In genomic region chr16:8858994-8859912, GRCh38 we compare ENCODE assay signal across 15 cellular contexts. TPM values are rescaled to one million over a fixed set of nuclear protein-coding genes. Genes with fewer than 3 reads are reported as not detected.
DNase-seq lines count a peak whose midpoint lies in the region; TF ChIP-seq lines count a peak whose summit lies in the region.
"Had no signal": no experiment of that assay in that cellular context is flagged by ENCODE, and none has a peak within 500 bp of the region (broad histone marks: within the 10 kb centered on the region; RNA-seq: fewer than 3 reads in every experiment).

No MANE protein-coding gene starts in this region.

- H3K27ac Mint-ChIP-seq in chondrocyte (ENCODE audit: unreplicated experiment) (peak overlapping the region; percentile 86), nephron (peak overlapping the region; percentile 14 to 63 (median 41))

- no peak overlapping the region for H3K4me3 Mint-ChIP-seq in chondrocyte (ENCODE audit: unreplicated experiment)
- peak overlapping the region in 2 of 3 experiments; percentile 10 to 22 for H3K4me3 Mint-ChIP-seq in nephron
- H3K4me3 Mint-ChIP-seq: IgD-negative memory B cell had no signal

- H3K4me1 ChIP-seq in left ventricle myocardium inferior: peaks cover 74% of the 10 kb centered on the region
- H3K4me1 ChIP-seq in right atrium auricular region: peaks cover 0 to 45% of the 10 kb centered on the region in 2 donors
- peaks cover 0 to 9% of the 10 kb centered on the region in 2 donors for H3K4me1 ChIP-seq in uterus
- H3K4me1 ChIP-seq: parathyroid adenoma had no signal

- H3K4me1 Mint-ChIP-seq in chondrocyte (ENCODE audit: low read depth) (peaks cover 55% of the 10 kb centered on the region), nephron (peaks cover 21% of the 10 kb centered on the region)

- H3K36me3 Mint-ChIP-seq in chondrocyte (ENCODE audit: low read depth): peaks cover 17% of the 10 kb centered on the region
- peaks cover 35% of the 10 kb centered on the region for H3K36me3 Mint-ChIP-seq in nephron (ENCODE audit: low read depth)

- H3K36me3 ChIP-seq in left ventricle myocardium inferior (peaks cover 40% of the 10 kb centered on the region), right atrium auricular region (peaks cover 35% of the 10 kb centered on the region), uterus (no peaks in the 10 kb centered on the region)

- H3K27ac ChIP-seq in left ventricle myocardium inferior (replicated peaks): peak overlapping the region; percentile 90
- H3K27ac ChIP-seq in right atrium auricular region: peak overlapping the region in 1 of 2 donors; percentile 37
- H3K27ac ChIP-seq in uterus: peak overlapping the region; percentile 47 to 73
- H3K27ac ChIP-seq: parathyroid adenoma had no signal

- H3K9me3 ChIP-seq in left ventricle myocardium inferior (replicated peaks) (no peaks in the 10 kb centered on the region), right atrium auricular region (no peaks in the 10 kb centered on the region), uterus (no peaks in the 10 kb centered on the region)

- no peak for TF ChIP-seq POLR2A in uterus (IDR thresholded peaks at IDR 0.05)

- H3K4me3 ChIP-seq in left ventricle myocardium inferior: no peak overlapping the region
- H3K4me3 ChIP-seq in right atrium auricular region: no peak overlapping the region
- no peak overlapping the region for H3K4me3 ChIP-seq in uterus

- TF ChIP-seq CTCF in left ventricle myocardium inferior (IDR thresholded peaks at IDR 0.05; ENCODE audit: borderline replicate concordance) (no peak), right atrium auricular region (IDR thresholded peaks at IDR 0.05) (no peak), chondrocyte (IDR thresholded peaks at IDR 0.05) (no peak), nephron (IDR thresholded peaks at IDR 0.05; ENCODE audit: unreplicated experiment in 3 of 3) (no peak), uterus (IDR thresholded peaks at IDR 0.05) (no peak)

- H3K9me3 Mint-ChIP-seq in chondrocyte (ENCODE audit: low read depth) (no peaks in the 10 kb centered on the region), nephron (no peaks in the 10 kb centered on the region)
- H3K9me3 Mint-ChIP-seq: IgD-negative memory B cell had no signal

- H3K27me3 ChIP-seq in left ventricle myocardium inferior (ENCODE audit: low read depth) (no peaks in the 10 kb centered on the region), right atrium auricular region (no peaks in the 10 kb centered on the region), uterus (no peaks in the 10 kb centered on the region)

- H3K27me3 Mint-ChIP-seq in chondrocyte (ENCODE audit: low read depth) (no peaks in the 10 kb centered on the region), nephron (ENCODE audit: low read depth) (no peaks in the 10 kb centered on the region)
- H3K27me3 Mint-ChIP-seq: IgD-negative memory B cell had no signal

- intact Hi-C loops in left ventricle myocardium inferior (cut with micrococcal nuclease) (no loop called here), uterus (cut with DNase I; ENCODE audit: low total_unique reads) (no loop called here)

- DNase-seq in left ventricle myocardium inferior: no peak
- DNase-seq in right atrium auricular region (ENCODE audit: low spot score): no peak
- peak; percentile 81 for DNase-seq in chondrocyte (ENCODE audit: low spot score)
- no peak for DNase-seq in uterus
- DNase-seq in NCI-H446 (lab: John Stamatoyannopoulos, UW): no peak
- DNase-seq in DMS 273 treated with DMSO at 0.1 percent for 48 hours (lab: John Stamatoyannopoulos, UW): no peak
- no peak for DNase-seq in nucleus accumbens (lab: John Stamatoyannopoulos, UW)
- DNase-seq: activated CD4-positive, alpha-beta T cell treated with anti-CD3 and anti-CD28 coated beads for 1 hour; DMS79; NCI-H2227 treated with DMSO at 0.1 percent for 48 hours; OCI-M1 had no signal

RNA-seq across cellular contexts. Expression of gene CARHSP1, which starts 9.6 kb away (rescaled TPM):
- total RNA-seq in left ventricle myocardium inferior: 23.9 TPM
- 10 to 100 TPM; 28.4 to 84.8 TPM for total RNA-seq in right atrium auricular region
- 46.5 to 57.4 TPM (median 54.1 TPM) in 3 replicates for total RNA-seq in chondrocyte
- total RNA-seq in uterus: 10 to 100 TPM; 20.0 to 79.2 (median 67.4) TPM

RNA-seq across cellular contexts. Expression of gene LITAFD, which starts 22.9 kb away (rescaled TPM):
- total RNA-seq in left ventricle myocardium inferior: not detected
- not detected for total RNA-seq in right atrium auricular region
- not detected in 3 replicates for total RNA-seq in chondrocyte
- not detected for total RNA-seq in uterus
- total RNA-seq: mammary epithelial cell had no signal
